Comparison of ENCODE assay signal across 27 cellular contexts in the genomic region with DNA sequence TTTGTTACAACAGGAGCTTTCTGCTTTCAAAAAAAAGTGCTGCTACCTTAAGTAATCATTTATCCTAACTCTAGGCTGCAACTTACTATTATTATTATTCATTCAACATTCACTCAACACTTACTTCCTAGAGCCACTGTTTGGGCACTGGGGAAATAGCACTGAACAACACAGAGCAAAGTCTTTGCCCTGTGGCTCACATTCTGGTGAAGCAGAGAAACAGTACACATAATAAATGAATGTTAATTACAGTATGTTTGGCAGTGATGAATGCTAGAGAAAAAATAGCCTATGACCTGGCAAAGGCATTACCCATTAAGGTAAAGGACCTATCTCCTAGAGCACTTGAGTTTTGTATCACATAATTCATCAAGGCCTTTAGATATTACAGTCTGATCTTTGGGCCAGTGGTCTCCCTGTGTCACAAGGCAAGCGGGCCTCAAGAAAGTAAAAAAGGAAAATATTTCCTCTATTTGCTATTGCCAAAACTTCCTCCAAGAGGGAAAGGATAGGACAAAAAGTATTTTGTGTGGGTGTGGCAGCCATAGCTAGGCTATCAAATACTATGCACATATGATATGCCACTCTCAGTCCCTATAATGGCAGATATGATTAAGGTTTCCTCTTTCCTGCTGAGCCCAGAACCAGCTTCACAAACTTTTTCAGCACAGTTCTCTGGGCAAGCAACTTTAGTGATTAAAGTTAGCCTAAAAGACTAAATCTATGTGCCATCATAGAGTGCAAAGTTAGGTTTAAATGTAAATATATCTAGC.
"Had no signal": no experiment of that assay in that cellular context is flagged by ENCODE, and none has a peak within 500 bp of the region (broad histone marks: within the 10 kb centered on the region; RNA-seq: fewer than 3 reads in every experiment).

No MANE protein-coding gene starts in this region.

- H3K27ac ChIP-seq: stomach, suprapubic skin, testis, thoracic aorta, thyroid gland, tibial artery, tibial nerve, transverse colon, upper lobe of left lung, upper lobe of right lung, uterus, vagina had no signal

- H3K27me3 ChIP-seq: stomach, suprapubic skin, testis, thyroid gland, tibial artery, tibial nerve, transverse colon, upper lobe of left lung, upper lobe of right lung, uterus, vagina had no signal

- H3K9me3 ChIP-seq: stomach, testis, thoracic aorta, thyroid gland, tibial artery, transverse colon, upper lobe of left lung, upper lobe of right lung, uterus, vagina had no signal

- H3K4me1 ChIP-seq: stomach, suprapubic skin, testis, thyroid gland, tibial artery, tibial nerve, transverse colon, upper lobe of left lung, upper lobe of right lung, uterus, vagina had no signal

- FAIRE-seq: urothelium cell line had no signal

- H3K36me3 ChIP-seq: stomach, suprapubic skin, thoracic aorta, thyroid gland, tibial artery, tibial nerve, transverse colon, upper lobe of left lung, upper lobe of right lung, uterus, vagina had no signal

- DNase-seq: stimulated activated CD4-positive, alpha-beta T cell treated with anti-CD3 and anti-CD28 coated beads, Interleukin-2, amount 100 ng/mL, for 48 hours; stimulated activated CD4-positive, alpha-beta T cell treated with anti-CD3 and anti-CD28 coated beads, Interleukin-4, amount 100 ng/mL, for 1 hour; stimulated activated CD4-positive, alpha-beta T cell treated with anti-CD3 and anti-CD28 coated beads, Interleukin-4, amount 100 ng/mL, for 24 hours; stimulated activated CD4-positive, alpha-beta T cell treated with anti-CD3 and anti-CD28 coated beads, Interleukin-4, amount 100 ng/mL, for 4 hours; stimulated activated CD8-positive, alpha-beta memory T cell treated with anti-CD3 and anti-CD28 coated beads, Interleukin-4, amount 100 ng/mL, for 48 hours; stimulated activated naive B cell treated with anti-CD40 and anti-IgM and Interleukin-4, amounts not matched to agents 10 μg/mL and 1 μg/mL and 100 μg/mL, for 72 hours; stimulated activated naive CD4-positive, alpha-beta T cell; stimulated activated naive CD4-positive, alpha-beta T cell treated with Interleukin-2 at 50 U/mL for 16 hours; stimulated activated naive CD8-positive, alpha-beta T cell treated with anti-CD3 and anti-CD28 coated beads, Interleukin-15, amount 100 ng/mL, for 72 hours; stimulated activated naive CD8-positive, alpha-beta T cell treated with anti-CD3 and anti-CD28 coated beads, Interleukin-15, Interleukin-2, amounts not matched to agents 100 U/mL and 50 U/mL, for 24 hours; stomach; substantia nigra; testis; thyroid gland; tibial artery; transverse colon; trophoblast cell; upper lobe of left lung; upper lobe of right lung; uterus had no signal

- H3K4me3 ChIP-seq: stomach, suprapubic skin, testis, thoracic aorta, thyroid gland, tibial artery, tibial nerve, transverse colon, upper lobe of left lung, upper lobe of right lung, uterus, vagina had no signal

- ATAC-seq: stimulated activated effector memory CD8-positive, alpha-beta T cell treated with anti-CD3 and anti-CD28 coated beads, Interleukin-12 subunit alpha, Interleukin-12 subunit beta, amount 100 ng/mL, for 72 hours; stimulated activated memory B cell treated with anti-CD40 and anti-IgM and Interleukin-4, amounts not matched to agents 10 μg/mL and 1 μg/mL and 100 μg/mL, for 72 hours; stimulated activated naive B cell treated with anti-CD40 and anti-IgM and Interleukin-4, amounts not matched to agents 10 μg/mL and 1 μg/mL and 100 μg/mL, for 72 hours; stimulated activated naive CD8-positive, alpha-beta T cell treated with anti-CD3 and anti-CD28 coated beads, Interleukin-15, amount 100 ng/mL, for 72 hours; stimulated activated naive CD8-positive, alpha-beta T cell treated with anti-CD3 and anti-CD28 coated beads, Interleukin-15, Interleukin-2, amounts not matched to agents 100 U/mL and 50 U/mL, for 24 hours; upper lobe of right lung had no signal
